ENCODE assay signal across 14 cellular contexts in the genomic region with DNA sequence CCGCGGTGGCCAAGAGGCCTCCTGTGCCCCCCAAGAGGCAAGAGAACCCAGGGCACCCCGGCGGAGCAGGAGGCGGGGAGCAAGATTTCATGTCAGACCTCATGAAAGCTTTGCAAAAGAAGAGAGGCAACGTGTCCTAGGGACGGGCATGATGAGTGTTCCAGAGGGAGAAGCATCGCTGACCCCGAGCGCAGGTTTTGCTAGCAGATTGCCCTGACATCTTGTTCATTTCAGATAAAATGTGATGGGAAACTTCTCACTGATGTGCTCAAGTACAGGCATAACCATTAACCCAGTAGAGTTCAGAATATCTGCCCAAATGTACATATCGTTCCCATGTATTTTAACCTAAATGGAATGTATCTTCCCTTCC.
DNase-seq lines count a peak whose midpoint lies in the region; ATAC-seq and TF ChIP-seq lines count a peak whose summit lies in the region.
"Had no signal": no experiment of that assay in that cellular context is flagged by ENCODE, and none has a peak within 500 bp of the region (broad histone marks: within the 10 kb centered on the region; RNA-seq: fewer than 3 reads in every experiment).

No MANE protein-coding gene starts in this region.

- no peak for TF ChIP-seq CTCF in BJ (IDR thresholded peaks at IDR 0.05; ENCODE audit: insufficient read depth, low read depth, low read length)
- no peak for TF ChIP-seq CTCF in IMR-90 (conservative IDR thresholded peaks at IDR 0.05; ENCODE audit: low read depth, low read length)
- TF ChIP-seq CTCF in esophagus squamous epithelium (IDR thresholded peaks at IDR 0.05) = no peak
- no peak for TF ChIP-seq CTCF in osteocyte (IDR thresholded peaks at IDR 0.05)

- no TSS peak for BruUV-seq in IMR-90 (replicated peaks; lab: Mats Ljungman, UMichigan)

- intact Hi-C loops in IMR-90 (cut with micrococcal nuclease) (no loop called here), esophagus squamous epithelium (cut with DNase I) (no loop called here)

- 0% methylated on average over 2 of the region's 11 CpGs; no CpG with 5 or more reads in 1 of the 2 experiments for WGBS in IMR-90 (ENCODE audit: extremely low coverage in 2 of 2, insufficient read length in 1 of 2), 2 experiments
- WGBS in esophagus squamous epithelium, 2 donors = 35 to 50% methylated on average over 4 to 6 of the region's 11 CpGs

- H3K9me3 ChIP-seq in IMR-90 (ENCODE audit: control insufficient read depth, insufficient read depth, low read length) = no peaks in the 10 kb centered on the region
- H3K9me3 ChIP-seq in esophagus squamous epithelium = no peaks in the 10 kb centered on the region
- H3K9me3 ChIP-seq: SJSA1 had no signal

- H3K36me3 Mint-ChIP-seq in osteocyte (ENCODE audit: unreplicated experiment) = no peaks in the 10 kb centered on the region

- DNase-seq in BJ (ENCODE audit: low read depth) (no peak), IMR-90 (no peak), esophagus squamous epithelium (lab: John Stamatoyannopoulos, UW) (no peak), osteocyte (ENCODE audit: extremely low spot score, unreplicated experiment) (no peak), occipital lobe (lab: John Stamatoyannopoulos, UW) (no peak), DMS79 treated with DMSO at 0.1 percent for 48 hours (lab: John Stamatoyannopoulos, UW) (no peak), SHP77 treated with DMSO at 0.1 percent for 48 hours (lab: John Stamatoyannopoulos, UW) (no peak)
- no peak for DNase-seq in stimulated activated CD4-positive, alpha-beta T cell treated with anti-CD3 and anti-CD28 coated beads, Interleukin-4, amount 100 ng/mL, for 4 hours
- DNase-seq: activated CD4-positive, alpha-beta T cell treated with anti-CD3 and anti-CD28 coated beads, Interleukin-2, amount 10 ng/mL, durations not matched to agents 24 days and 14 days; activated naive CD8-positive, alpha-beta T cell treated with anti-CD3 and anti-CD28 coated beads for 36 hours; KG1; NCI-H2227 treated with DMSO at 0.1 percent for 48 hours had no signal

- no peak overlapping the region for H4K5ac ChIP-seq in IMR-90 (ENCODE audit: low read depth, low read length)

- in situ Hi-C loops in IMR-90 (cut with MboI; ENCODE audit: low sequenced_read_pairs) = no loop called here

- peaks cover 2% of the 10 kb centered on the region; the same call in 1 of the 2 replicates for H3K36me3 ChIP-seq in BJ (ENCODE audit: control insufficient read depth, insufficient read depth, low read length)
- H3K36me3 ChIP-seq in IMR-90 (ENCODE audit: control insufficient read depth, insufficient read depth, low read length) = no peaks in the 10 kb centered on the region
- no peaks in the 10 kb centered on the region for H3K36me3 ChIP-seq in esophagus squamous epithelium
- H3K36me3 ChIP-seq: SJSA1 had no signal

- ATAC-seq in IMR-90 (ENCODE audit: low read depth) = no peak
- ATAC-seq: esophagus mucosa had no signal

- peak overlapping the region; percentile 27 for H3K4me3 Mint-ChIP-seq in osteocyte (ENCODE audit: unreplicated experiment)
- H3K4me3 Mint-ChIP-seq: activated CD4-positive, alpha-beta T cell treated with anti-CD3 and anti-CD28 coated beads, Interleukin-2, amount 10 ng/mL, durations not matched to agents 24 days and 14 days; activated naive CD8-positive, alpha-beta T cell treated with anti-CD3 and anti-CD28 coated beads for 36 hours had no signal

- peaks cover 58% of the 10 kb centered on the region for H3K27me3 Mint-ChIP-seq in osteocyte (ENCODE audit: unreplicated experiment)
- H3K27me3 Mint-ChIP-seq: activated CD4-positive, alpha-beta T cell treated with anti-CD3 and anti-CD28 coated beads, Interleukin-2, amount 10 ng/mL, durations not matched to agents 24 days and 14 days; activated naive CD8-positive, alpha-beta T cell treated with anti-CD3 and anti-CD28 coated beads for 36 hours had no signal

- POLR2A ChIA-PET in BJ (lab: Charles Lee) = no interaction called here
- POLR2A ChIA-PET in IMR-90 (lab: Charles Lee; ENCODE audit: unreplicated experiment) = no interaction called here

- H3K4me3 ChIP-seq in BJ (ENCODE audit: low read depth, low read length) (peak overlapping the region; percentile 22), IMR-90 (ENCODE audit: insufficient read depth, low read depth, low read length) (no peak overlapping the region), esophagus squamous epithelium (peak overlapping the region in 3 of 4 donors; percentile 26 to 58 (median 47))
- H3K4me3 ChIP-seq: SJSA1 had no signal

- H3K79me1 ChIP-seq in IMR-90 (ENCODE audit: low read depth in 1 of 2, low read length in 2 of 2) = no peaks in the 10 kb centered on the region

- H3K4me2 ChIP-seq in IMR-90 (ENCODE audit: low read depth, low read length) = peak overlapping the region; percentile 58; the same call in 1 of the 2 replicates

- dilution Hi-C loops in IMR-90 (cut with HindIII; ENCODE audit: low sequenced_read_pairs, unreplicated experiment) = no loop called here

- H3K27ac Mint-ChIP-seq in osteocyte (ENCODE audit: unreplicated experiment) = no peak overlapping the region
- H3K27ac Mint-ChIP-seq: activated CD4-positive, alpha-beta T cell treated with anti-CD3 and anti-CD28 coated beads, Interleukin-2, amount 10 ng/mL, durations not matched to agents 24 days and 14 days; activated naive CD8-positive, alpha-beta T cell treated with anti-CD3 and anti-CD28 coated beads for 36 hours had no signal

- H4K8ac ChIP-seq in IMR-90 (ENCODE audit: low read depth in 2 of 2, low read length in 2 of 2) = no peak overlapping the region

- no peak overlapping the region for H2BK5ac ChIP-seq in IMR-90 (ENCODE audit: low read depth, low read length, poor library complexity, severe bottlenecking)

- no peak for TF ChIP-seq RAD21 in IMR-90 (IDR thresholded peaks at IDR 0.05; ENCODE audit: low read length)

- H2AK5ac ChIP-seq in IMR-90 (ENCODE audit: low read depth, low read length) = no peak overlapping the region

- no peak overlapping the region for H3K9ac ChIP-seq in IMR-90 (ENCODE audit: low read depth, low read length)

- H3K27me3 ChIP-seq in BJ (ENCODE audit: control insufficient read depth, insufficient read depth, low read length) = no peaks in the 10 kb centered on the region
- no peaks in the 10 kb centered on the region; the same call in 1 of the 2 replicates for H3K27me3 ChIP-seq in IMR-90 (ENCODE audit: control insufficient read depth, insufficient read depth, low read length)
- peaks cover 0 to 59% (median 0%) of the 10 kb centered on the region in 4 donors for H3K27me3 ChIP-seq in esophagus squamous epithelium

- H3K14ac ChIP-seq in IMR-90 (replicated peaks; ENCODE audit: low read depth, low read length) = no peak overlapping the region

- no peak for TF ChIP-seq POLR2A in IMR-90 (IDR thresholded peaks at IDR 0.05; ENCODE audit: low read depth, low read length)
- no peak for TF ChIP-seq POLR2A in esophagus squamous epithelium (IDR thresholded peaks at IDR 0.05)

- peaks cover 1% of the 10 kb centered on the region for H3K4me1 Mint-ChIP-seq in osteocyte (ENCODE audit: unreplicated experiment)
- H3K4me1 Mint-ChIP-seq: activated CD4-positive, alpha-beta T cell treated with anti-CD3 and anti-CD28 coated beads, Interleukin-2, amount 10 ng/mL, durations not matched to agents 24 days and 14 days; activated naive CD8-positive, alpha-beta T cell treated with anti-CD3 and anti-CD28 coated beads for 36 hours had no signal

- no peak overlapping the region for H2AFZ ChIP-seq in IMR-90 (replicated peaks; ENCODE audit: low read length, poor library complexity)

- H3K56ac ChIP-seq in IMR-90 (ENCODE audit: extremely low read depth, insufficient read depth, low read length) = no peak overlapping the region

- H3K4me1 ChIP-seq in IMR-90 (ENCODE audit: control insufficient read depth, insufficient read depth, low read length) (no peaks in the 10 kb centered on the region), esophagus squamous epithelium (peaks cover 3 to 11% (median 4%) of the 10 kb centered on the region in 3 donors)
- H3K4me1 ChIP-seq: SJSA1 had no signal

- H2BK20ac ChIP-seq in IMR-90 (ENCODE audit: low read depth, low read length) = no peak overlapping the region

- H3K18ac ChIP-seq in IMR-90 (ENCODE audit: low read depth, low read length) = no peak overlapping the region

- no peak overlapping the region for H3K23ac ChIP-seq in IMR-90 (ENCODE audit: low read depth, low read length)

- CTCF ChIA-PET in BJ (lab: Yijun Ruan, JAX) = interaction anchor here (0.8 kb wide), 1 partner anchor 156 kb away, joined by 3 read pairs; no protein-coding TSS in a partner anchor
- CTCF ChIA-PET in IMR-90 (lab: Yijun Ruan, JAX) = no interaction called here

- H2BK15ac ChIP-seq in IMR-90 (ENCODE audit: low read depth, low read length) = no peak overlapping the region

- no peaks in the 10 kb centered on the region for H4K20me1 ChIP-seq in IMR-90 (ENCODE audit: insufficient read depth, low read length)

- no peak overlapping the region for H3K4ac ChIP-seq in IMR-90 (ENCODE audit: low read depth, low read length)

- H3K9me3 Mint-ChIP-seq in osteocyte (ENCODE audit: unreplicated experiment) = peaks cover 6% of the 10 kb centered on the region
- H3K9me3 Mint-ChIP-seq: activated CD4-positive, alpha-beta T cell treated with anti-CD3 and anti-CD28 coated beads, Interleukin-2, amount 10 ng/mL, durations not matched to agents 24 days and 14 days had no signal

- H2BK120ac ChIP-seq in IMR-90 (ENCODE audit: low read depth, low read length) = no peak overlapping the region

- H3K9me1 ChIP-seq in IMR-90 (ENCODE audit: insufficient read depth, low read length) = no peaks in the 10 kb centered on the region

- H2AK9ac ChIP-seq in IMR-90 (replicated peaks; ENCODE audit: low read depth, low read length, poor library complexity) = no peak overlapping the region

- H3K27ac ChIP-seq in IMR-90 (ENCODE audit: insufficient read depth, low read length) = no peak overlapping the region
- H3K27ac ChIP-seq in esophagus squamous epithelium = no peak overlapping the region
- H3K27ac ChIP-seq: SJSA1 had no signal

- H4K91ac ChIP-seq in IMR-90 (ENCODE audit: insufficient read depth, low read depth, low read length) = no peak overlapping the region

TF ChIP-seq in IMR-90, 13 proteins besides CTCF, POLR2A, EP300 and RAD21 (continues in another document):
- TF ChIP-seq MAFK (IDR thresholded peaks at IDR 0.05; ENCODE audit: low read depth, low read length) = no peak
- no peak for TF ChIP-seq FOS (IDR thresholded peaks at IDR 0.05; ENCODE audit: low read depth, low read length)
- no peak for TF ChIP-seq RCOR1 (IDR thresholded peaks at IDR 0.05; ENCODE audit: insufficient replicate concordance, low read length)
- no peak for TF ChIP-seq BHLHE40 (IDR thresholded peaks at IDR 0.05; ENCODE audit: low read depth, low read length)
- no peak for TF ChIP-seq MXI1 (IDR thresholded peaks at IDR 0.05; ENCODE audit: borderline replicate concordance, low read depth, low read length)
- no peak for TF ChIP-seq SMC3 (IDR thresholded peaks at IDR 0.05; ENCODE audit: low read depth, low read length)
- TF ChIP-seq MAZ (IDR thresholded peaks at IDR 0.05; ENCODE audit: borderline replicate concordance, low read depth, low read length) = no peak
- TF ChIP-seq CEBPB (IDR thresholded peaks at IDR 0.05; ENCODE audit: low read depth, low read length) = no peak
- no peak for TF ChIP-seq RFX5 (IDR thresholded peaks at IDR 0.05; ENCODE audit: low read depth, low read length)
